In the genomic region with DNA sequence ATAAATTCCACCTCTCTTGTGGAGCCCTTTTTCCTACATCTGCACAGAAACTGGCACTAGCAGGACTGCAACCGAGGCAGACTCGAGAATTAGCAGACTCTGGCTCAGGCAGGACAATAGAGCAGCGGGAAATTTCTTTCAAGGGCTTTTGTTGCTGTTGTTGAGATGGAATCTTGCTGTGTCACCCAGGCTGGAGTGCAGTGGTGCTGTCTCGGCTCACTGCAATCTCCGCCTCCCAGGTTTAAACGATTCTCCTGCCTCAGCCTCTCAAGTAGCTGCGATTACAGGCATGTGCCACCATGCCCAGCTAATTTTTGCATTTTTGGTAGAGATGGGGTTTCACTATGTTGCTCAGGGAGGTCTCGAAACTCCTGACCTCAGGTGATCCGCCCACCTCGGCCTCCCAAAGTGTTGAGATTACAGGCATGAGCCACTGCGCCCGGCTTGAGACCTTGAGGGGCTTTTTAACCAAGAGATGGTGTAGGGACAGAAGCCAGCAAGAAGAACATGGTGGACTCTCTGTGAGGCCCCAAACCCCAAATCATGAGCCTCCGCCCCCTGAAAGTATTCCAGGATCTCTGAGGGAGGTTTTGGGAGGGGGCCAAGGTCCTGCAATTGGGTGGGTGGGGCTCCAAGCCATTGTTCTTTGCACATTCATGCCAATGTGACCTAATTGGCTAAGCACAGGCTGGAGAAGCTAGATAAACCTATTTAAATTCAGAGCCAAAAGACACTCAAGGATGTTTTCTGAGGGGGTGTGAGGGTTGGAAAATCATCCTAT, we compare ENCODE assay signal across 9 cellular contexts. TPM values are rescaled to one million over a fixed set of nuclear protein-coding genes. Genes with fewer than 3 reads are reported as not detected.
DNase-seq lines count a peak whose midpoint lies in the region; ATAC-seq and TF ChIP-seq lines count a peak whose summit lies in the region.
"Had no signal": no experiment of that assay in that cellular context is flagged by ENCODE, and none has a peak within 500 bp of the region (broad histone marks: within the 10 kb centered on the region; RNA-seq: fewer than 3 reads in every experiment).

No MANE protein-coding gene starts in this region.

- WGBS in mammary epithelial cell (ENCODE audit: low coverage, missing lambda C conversion rate): 19% methylated on average over 9 of the region's 13 CpGs

- in situ Hi-C loops in mammary epithelial cell (cut with MboI; ENCODE audit: low sequenced_read_pairs in 2 of 2): loop anchor here (5.0 to 10.0 kb wide), 2 partner anchors 53 to 430 kb away; no protein-coding TSS in a partner anchor

- H3K36me3 ChIP-seq in mammary epithelial cell (ENCODE audit: insufficient read depth, low read length) (no peaks in the 10 kb centered on the region), breast epithelium (no peaks in the 10 kb centered on the region)

- TF ChIP-seq POLR2A in breast epithelium (IDR thresholded peaks at IDR 0.05): no peak

- ATAC-seq in GM18498 (IDR thresholded peaks at IDR 0.05; ENCODE audit: unreplicated experiment) (no peak), GM19455 (IDR thresholded peaks at IDR 0.05; ENCODE audit: unreplicated experiment) (no peak)

- CTCF ChIA-PET in mammary epithelial cell (lab: Charles Lee; ENCODE audit: low non-redundant PET): interaction anchor here (0.6 to 1.3 kb wide), 2 partner anchors 54 to 1074 kb away, joined by 3 to 60 read pairs; no protein-coding TSS in a partner anchor

- BruUV-seq in mammary epithelial cell (replicated peaks; lab: Mats Ljungman, UMichigan): no TSS peak

- H3K27ac ChIP-seq in mammary epithelial cell (ENCODE audit: insufficient read depth, low read depth, low read length): no peak overlapping the region
- no peak overlapping the region for H3K27ac ChIP-seq in breast epithelium
- H3K27ac ChIP-seq in epithelial cell of prostate: peak overlapping the region; percentile 28
- H3K27ac ChIP-seq in temporal lobe (ENCODE audit: low read depth, low read length): peak overlapping the region; percentile 5

- no peaks in the 10 kb centered on the region for H3K79me2 ChIP-seq in mammary epithelial cell (ENCODE audit: insufficient read depth, low read length)

- peak overlapping the region; percentile 49 for H2AFZ ChIP-seq in mammary epithelial cell (ENCODE audit: low read depth, low read length)

- no peak overlapping the region for H3K9ac ChIP-seq in mammary epithelial cell (ENCODE audit: insufficient read depth, low read length)

- H3K9me3 ChIP-seq in mammary epithelial cell (replicated peaks; ENCODE audit: insufficient read depth, low read length) (no peaks in the 10 kb centered on the region), breast epithelium (no peaks in the 10 kb centered on the region)

- H3K27me3 ChIP-seq in mammary epithelial cell (ENCODE audit: insufficient read depth, low read length) (no peaks in the 10 kb centered on the region), breast epithelium (no peaks in the 10 kb centered on the region)

- DNase-seq in mammary epithelial cell (no peak), breast epithelium (ENCODE audit: low spot score in 2 of 2) (no peak), NCI-H510A (lab: John Stamatoyannopoulos, UW) (peak; percentile 25), epithelial cell of prostate (ENCODE audit: low read depth, low spot score) (no peak)
- no peak for DNase-seq in activated effector memory CD4-positive, alpha-beta T cell treated with Interleukin-2 at 50 U/mL for 16 hours
- DNase-seq: NCI-H524 treated with DMSO at 0.1 percent for 48 hours had no signal

- intact Hi-C loops in mammary epithelial cell (cut with micrococcal nuclease) (loop anchor here (1.0 kb wide), 3 partner anchors 54 to 772 kb away; no protein-coding TSS in a partner anchor), breast epithelium (cut with DNase I; ENCODE audit: low total_unique reads) (loop anchor here (5.0 kb wide), 3 partner anchors 58 to 1422 kb away; no protein-coding TSS in a partner anchor)

- H3K4me1 ChIP-seq in mammary epithelial cell (ENCODE audit: insufficient read depth, low read length) (peaks cover 4% of the 10 kb centered on the region), breast epithelium (no peaks in the 10 kb centered on the region)

- no peak overlapping the region for H3K4me2 ChIP-seq in mammary epithelial cell (ENCODE audit: insufficient read depth, low read depth, low read length)

- TF ChIP-seq CTCF in mammary epithelial cell (conservative IDR thresholded peaks at IDR 0.05 in 1 of 2, IDR thresholded peaks at IDR 0.05 in 1 of 2; ENCODE audit: extremely low read depth in 1 of 2, insufficient read depth in 1 of 2, low read depth in 1 of 2, low read length in 2 of 2): no peak
- TF ChIP-seq CTCF in breast epithelium (IDR thresholded peaks at IDR 0.05): no peak

- no peaks in the 10 kb centered on the region for H4K20me1 ChIP-seq in mammary epithelial cell (ENCODE audit: insufficient read depth, low read length)

- H3K4me3 ChIP-seq in mammary epithelial cell (replicated peaks in 1 of 3; ENCODE audit: insufficient read depth in 1 of 3, low read depth in 2 of 3, low read length in 3 of 3): no peak overlapping the region
- H3K4me3 ChIP-seq in breast epithelium: no peak overlapping the region

- dilution Hi-C loops in mammary epithelial cell (cut with HindIII; ENCODE audit: low sequenced_read_pairs): no loop called here

RNA-seq across cellular contexts. Expression of gene EPCAM, which starts 34.6 kb away (rescaled TPM):
- 10 to 100 TPM in 1 of 2 donors, 1 to 10 TPM in 1; 4.0 to 18.2 TPM for total RNA-seq in mammary epithelial cell
- 16.8 TPM for polyA plus RNA-seq in mammary epithelial cell
- 34.4 TPM for polyA minus RNA-seq in mammary epithelial cell
- total RNA-seq in breast epithelium: 10 to 100 TPM in 2 of 3 donors, under 1 TPM in 1; 0.48 to 50.3 (median 39.3) TPM
- total RNA-seq in temporal lobe: 14.0 TPM

Comparison
In these comparisons a context has a peak if more than half of its experiments do, and no peak if none do; other contexts are left out.
1. H3K27ac ChIP-seq: peak in epithelial cell of prostate (single experiment) and temporal lobe (single experiment); none in mammary epithelial cell (single experiment) and breast epithelium (0 of 2).